In genomic region chr22:28911279-28911640, GRCh38 we compare ENCODE assay signal across 1 cellular context.
TF ChIP-seq lines count a peak whose summit lies in the region.

No MANE protein-coding gene starts in this region.

TF ChIP-seq in HepG2, 621 proteins besides CTCF, POLR2A, EP300 and RAD21 (continued from another document):
- TF ChIP-seq FOXM1 (CRISPR knock-in tag; IDR thresholded peaks at IDR 0.05) (no peak), ZNF432 (CRISPR knock-in tag; IDR thresholded peaks at IDR 0.05; ENCODE audit: borderline replicate concordance) (no peak), ZBTB7B (CRISPR knock-in tag; IDR thresholded peaks at IDR 0.05) (peak; percentile 7; the same call in 1 of the 2 replicates), TCF7 (IDR thresholded peaks at IDR 0.05; ENCODE audit: low read depth) (no peak), DMTF1 (CRISPR knock-in tag; IDR thresholded peaks at IDR 0.05) (no peak), HMGXB3 (CRISPR knock-in tag; IDR thresholded peaks at IDR 0.05; ENCODE audit: borderline replicate concordance) (no peak), ZNF225 (CRISPR knock-in tag; IDR thresholded peaks at IDR 0.05) (no peak), CEBPG (CRISPR knock-in tag; IDR thresholded peaks at IDR 0.05) (no peak), STAT5B (CRISPR knock-in tag; IDR thresholded peaks at IDR 0.05) (no peak), ZC3H4 (CRISPR knock-in tag; IDR thresholded peaks at IDR 0.05; ENCODE audit: borderline replicate concordance) (no peak), ZNF12 (CRISPR knock-in tag; IDR thresholded peaks at IDR 0.05) (no peak), PRPF4 (IDR thresholded peaks at IDR 0.05; ENCODE audit: low read depth, low read length, poor library complexity, severe bottlenecking) (no peak)
TF ChIP-seq in HepG2: peak in this region for 3.
